Comparison of ENCODE assay signal across 20 cellular contexts in the genomic region with DNA sequence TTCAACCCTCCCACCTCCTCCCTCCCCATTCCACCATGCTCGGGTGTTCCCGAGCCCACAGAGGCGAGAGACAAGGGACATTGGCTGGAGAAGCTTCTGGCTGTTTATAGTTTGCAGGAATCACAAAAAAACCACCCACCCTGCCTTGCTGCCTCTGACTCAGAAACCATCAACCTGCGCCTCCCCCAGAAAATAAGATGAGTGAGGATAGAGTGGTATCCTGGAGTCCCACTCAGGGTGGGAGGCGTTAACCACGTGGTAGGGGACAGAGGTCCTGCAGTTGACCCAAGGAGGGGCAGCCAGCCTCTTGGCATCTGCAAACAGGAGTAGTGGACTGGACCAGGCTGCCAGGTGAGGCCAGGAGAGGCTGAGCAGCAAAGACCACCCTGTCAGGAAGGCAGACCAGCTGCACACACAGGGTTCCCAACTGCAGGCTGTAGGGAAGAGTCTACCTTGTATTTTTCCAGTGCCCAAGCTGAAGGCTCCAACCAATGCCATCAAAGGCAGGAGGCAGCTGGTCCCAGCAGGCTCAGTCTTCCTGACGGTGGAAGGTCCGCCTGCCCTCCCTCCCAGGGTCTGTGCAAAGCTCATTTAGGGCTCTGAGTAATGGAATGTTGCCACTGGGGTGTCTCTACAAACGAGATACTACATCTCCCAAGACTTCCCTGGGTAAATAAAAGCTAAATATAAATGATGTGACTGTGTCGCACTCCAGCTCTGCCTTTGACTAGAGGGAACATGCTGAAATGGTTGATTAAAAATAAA.
"Had no signal": no experiment of that assay in that cellular context is flagged by ENCODE, and none has a peak within 500 bp of the region (broad histone marks: within the 10 kb centered on the region; RNA-seq: fewer than 3 reads in every experiment).

No MANE protein-coding gene starts in this region.

- H3K4me2 ChIP-seq: smooth muscle cell had no signal

- H3K4me3 ChIP-seq: gastroesophageal sphincter, left ventricle myocardium inferior, lung, pancreas, smooth muscle cell, tibial artery, upper lobe of left lung, vagina had no signal

- H3K9me3 ChIP-seq: pancreas had no signal

- H3K36me3 ChIP-seq: gastroesophageal sphincter, left ventricle myocardium inferior, pancreas, tibial artery, upper lobe of left lung, vagina had no signal

- H3K4me1 ChIP-seq: gastroesophageal sphincter, left ventricle myocardium inferior, pancreas, tibial artery, upper lobe of left lung, vagina had no signal

- H3K27ac ChIP-seq: gastroesophageal sphincter, left ventricle myocardium inferior, pancreas, tibial artery, upper lobe of left lung, vagina had no signal

- FAIRE-seq: endometrium, keratinocyte, pancreas had no signal

- H3K27me3 ChIP-seq: gastroesophageal sphincter, pancreas, tibial artery, upper lobe of left lung, vagina had no signal

- ATAC-seq: esophagus mucosa; gastroesophageal sphincter; pancreas; stimulated activated effector memory CD8-positive, alpha-beta T cell treated with anti-CD3 and anti-CD28 coated beads, Interleukin-12 subunit alpha, Interleukin-12 subunit beta, amount 100 ng/mL, for 72 hours; stimulated activated naive CD8-positive, alpha-beta T cell treated with anti-CD3 and anti-CD28 coated beads, Interleukin-15, Interleukin-2, amounts not matched to agents 100 U/mL and 50 U/mL, for 24 hours had no signal

- DNase-seq: cortex of kidney; effector memory CD4-positive, alpha-beta T cell; glutamatergic neuron; left ventricle myocardium inferior; mesendoderm; naive B cell; stimulated activated CD4-positive, alpha-beta T cell treated with anti-CD3 and anti-CD28 coated beads, Interleukin-4, amount 100 ng/mL, for 1 hour; stimulated activated CD8-positive, alpha-beta memory T cell treated with anti-CD3 and anti-CD28 coated beads, Interleukin-4, amount 100 ng/mL, for 48 hours; stimulated activated naive CD8-positive, alpha-beta T cell treated with anti-CD3 and anti-CD28 coated beads, Interleukin-15, Interleukin-2, amounts not matched to agents 100 U/mL and 50 U/mL, for 24 hours; tibial artery; upper lobe of left lung had no signal
